ENCODE assay signal across 17 cellular contexts in the genomic region with DNA sequence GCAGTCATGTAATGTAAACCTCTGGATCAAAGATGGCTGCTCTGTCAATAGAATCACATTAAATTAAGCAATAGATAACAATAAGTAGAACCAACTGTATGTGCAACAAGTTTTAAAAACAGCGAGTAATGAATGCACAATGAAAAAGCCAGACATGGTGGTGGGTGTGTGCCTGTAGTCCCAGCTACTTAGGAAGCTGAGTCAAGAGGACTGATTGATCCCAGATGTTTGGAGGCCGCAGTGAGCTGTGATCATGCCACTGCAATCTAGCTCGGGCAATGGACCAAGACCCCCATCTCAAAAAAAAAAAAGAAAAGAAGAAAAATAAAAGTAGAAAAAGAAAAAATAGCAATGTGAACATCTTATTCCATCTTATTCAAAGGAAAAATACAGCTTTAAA.
DNase-seq lines count a peak whose midpoint lies in the region; TF ChIP-seq lines count a peak whose summit lies in the region.
"Had no signal": no experiment of that assay in that cellular context is flagged by ENCODE, and none has a peak within 500 bp of the region (broad histone marks: within the 10 kb centered on the region; RNA-seq: fewer than 3 reads in every experiment).

No MANE protein-coding gene starts in this region.

- no peak overlapping the region for H3K27ac ChIP-seq in MM.1S (ENCODE audit: low read length)
- H3K27ac ChIP-seq in OCI-LY7 (ENCODE audit: low read depth, low read length, poor library complexity, severe bottlenecking), result no peak overlapping the region
- H3K27ac ChIP-seq: C4-2B, PC-9, SJSA1 had no signal

- H3K36me3 ChIP-seq in MM.1S (replicated peaks; ENCODE audit: insufficient read depth, low read length) (no peaks in the 10 kb centered on the region), OCI-LY7 (ENCODE audit: insufficient read depth, low read length) (no peaks in the 10 kb centered on the region)
- H3K36me3 ChIP-seq: SJSA1 had no signal

- TF ChIP-seq CTCF in astrocyte of the cerebellum (IDR thresholded peaks at IDR 0.05; ENCODE audit: low read depth, low read length, missing control alignments), result no peak
- TF ChIP-seq CTCF in fibroblast of villous mesenchyme (IDR thresholded peaks at IDR 0.05; ENCODE audit: insufficient read depth, low read depth, low read length), result no peak
- TF ChIP-seq CTCF in MM.1S (IDR thresholded peaks at IDR 0.05; ENCODE audit: low read length), result no peak
- no peak for TF ChIP-seq CTCF in OCI-LY7 (conservative IDR thresholded peaks at IDR 0.05; ENCODE audit: low read length)

- H4K20me1 ChIP-seq in MM.1S (ENCODE audit: insufficient read depth, low read length) (no peaks in the 10 kb centered on the region), OCI-LY7 (ENCODE audit: insufficient read depth, low read length) (no peaks in the 10 kb centered on the region)

- H3K9me3 ChIP-seq in MM.1S (replicated peaks; ENCODE audit: insufficient read depth, low read length) (no peaks in the 10 kb centered on the region), OCI-LY7 (ENCODE audit: low read length) (no peaks in the 10 kb centered on the region)
- H3K9me3 ChIP-seq: SJSA1 had no signal

- H3F3A ChIP-seq in MM.1S (ENCODE audit: insufficient read depth, low read length), result no peaks in the 10 kb centered on the region

- DNase-seq in GM03348 (ENCODE audit: low spot score) (peak; percentile 42), astrocyte of the cerebellum (ENCODE audit: low read depth) (peak; percentile 33), fibroblast of villous mesenchyme (ENCODE audit: low read depth) (peak; percentile 1), MM.1S (no peak), DMS114 treated with DMSO at 0.1 percent for 48 hours (lab: John Stamatoyannopoulos, UW; ENCODE audit: unreplicated experiment) (no peak), OCI-LY7 (ENCODE audit: low spot score) (no peak)
- no peak for DNase-seq in activated naive CD4-positive, alpha-beta T cell (lab: John Stamatoyannopoulos, UW)
- DNase-seq: GF-D8, H7, Kasumi-1, NCI-H1417, NCI-H187 treated with DMSO at 0.1 percent for 48 hours, NCI-H2171 treated with DMSO at 0.1 percent for 48 hours, NCI-H748 treated with DMSO at 0.1 percent for 48 hours, PC-9 had no signal

- H3K79me2 ChIP-seq in MM.1S (ENCODE audit: low read length) (no peaks in the 10 kb centered on the region), OCI-LY7 (ENCODE audit: insufficient read depth, low read depth, low read length) (no peaks in the 10 kb centered on the region)

- H3K4me3 ChIP-seq in astrocyte of the cerebellum (ENCODE audit: low read depth, low read length), result no peak overlapping the region
- no peak overlapping the region for H3K4me3 ChIP-seq in fibroblast of villous mesenchyme (ENCODE audit: low read depth, low read length)
- no peak overlapping the region for H3K4me3 ChIP-seq in MM.1S (ENCODE audit: low read length)
- no peak overlapping the region for H3K4me3 ChIP-seq in OCI-LY7 (ENCODE audit: low read depth, low read length, poor library complexity, severe bottlenecking)
- H3K4me3 ChIP-seq: PC-9, SJSA1 had no signal

- CTCF ChIA-PET in OCI-LY7 (lab: Charles Lee; ENCODE audit: unreplicated experiment), result no interaction called here

- H3K4me2 ChIP-seq in MM.1S (ENCODE audit: low read depth, low read length) (no peak overlapping the region), OCI-LY7 (ENCODE audit: low read length) (no peak overlapping the region)
- H3K4me2 ChIP-seq: PC-9 had no signal

- POLR2A ChIA-PET in OCI-LY7 (lab: Charles Lee), result no interaction called here

- H3K9me2 ChIP-seq in MM.1S (replicated peaks; ENCODE audit: insufficient read depth, low read length) (no peaks in the 10 kb centered on the region), OCI-LY7 (ENCODE audit: insufficient read depth, low read length) (no peaks in the 10 kb centered on the region)

- no peak overlapping the region for H3K9ac ChIP-seq in MM.1S (ENCODE audit: low read length)

- intact Hi-C loops in OCI-LY7 (cut with micrococcal nuclease; ENCODE audit: unreplicated experiment), result no loop called here

- H3K27me3 ChIP-seq in MM.1S (replicated peaks; ENCODE audit: insufficient read depth, low read length), result no peaks in the 10 kb centered on the region
- H3K27me3 ChIP-seq: SJSA1 had no signal

- in situ Hi-C loops in astrocyte of the cerebellum (cut with HindIII; ENCODE audit: low sequenced_read_pairs), result no loop called here

- no peaks in the 10 kb centered on the region for H3K4me1 ChIP-seq in MM.1S (ENCODE audit: low read length)
- H3K4me1 ChIP-seq in OCI-LY7 (ENCODE audit: insufficient read depth, low read length, poor library complexity, severe bottlenecking), result no peaks in the 10 kb centered on the region
- H3K4me1 ChIP-seq: SJSA1 had no signal

- BruUV-seq in OCI-LY7 (replicated peaks; lab: Mats Ljungman, UMichigan), result no TSS peak

- H2AFZ ChIP-seq in MM.1S (ENCODE audit: low read length) (no peak overlapping the region), OCI-LY7 (ENCODE audit: low read length) (no peak overlapping the region)
- H2AFZ ChIP-seq: PC-9 had no signal

Comparison
In these comparisons a context has a peak if more than half of its experiments do, and no peak if none do; other contexts are left out.
1. DNase-seq: peak in GM03348 (single experiment), astrocyte of the cerebellum (single experiment) and fibroblast of villous mesenchyme (single experiment); none in MM.1S (single experiment), activated naive CD4-positive, alpha-beta T cell (0 of 4), DMS114 treated with DMSO at 0.1 percent for 48 hours (single experiment) and OCI-LY7 (single experiment).